ENCODE assay signal across 17 cellular contexts in genomic region chr7:63014792-63015191, GRCh38.
"Had no signal": no experiment of that assay in that cellular context is flagged by ENCODE, and none has a peak within 500 bp of the region (broad histone marks: within the 10 kb centered on the region; RNA-seq: fewer than 3 reads in every experiment).

No MANE protein-coding gene starts in this region.

- H3K27ac ChIP-seq: colonic mucosa, esophagus muscularis mucosa, foreskin keratinocyte, gastroesophageal sphincter, heart right ventricle, left lung, lower lobe of right lung had no signal

- H3K27me3 Mint-ChIP-seq: dendritic cell treated with granulocyte-macrophage colony-stimulating factor and Interleukin-4, amounts not matched to agents 40 ng/mL and 50 ng/mL, for 4 days; effector memory CD8-positive, alpha-beta T cell had no signal

- H3K4me1 Mint-ChIP-seq: endodermal cell had no signal

- H3K4me1 ChIP-seq: colonic mucosa, esophagus muscularis mucosa, foreskin keratinocyte, gastroesophageal sphincter, heart right ventricle, left lung, lower lobe of right lung had no signal

- H3K4me3 Mint-ChIP-seq: dendritic cell treated with granulocyte-macrophage colony-stimulating factor and Interleukin-4, amounts not matched to agents 40 ng/mL and 50 ng/mL, for 4 days; effector memory CD8-positive, alpha-beta T cell; endodermal cell had no signal

- H3K27me3 ChIP-seq: colonic mucosa, esophagus muscularis mucosa, foreskin keratinocyte, gastroesophageal sphincter, heart right ventricle, left lung had no signal

- H3K27ac Mint-ChIP-seq: dendritic cell treated with granulocyte-macrophage colony-stimulating factor and Interleukin-4, amounts not matched to agents 40 ng/mL and 50 ng/mL, for 4 days; effector memory CD8-positive, alpha-beta T cell; endodermal cell had no signal

- H3K4me3 ChIP-seq: colonic mucosa, esophagus muscularis mucosa, gastroesophageal sphincter, heart right ventricle, left lung, lower lobe of right lung had no signal

- H3K9me3 ChIP-seq: colonic mucosa had no signal

- DNase-seq: colonic mucosa; cortex of kidney; effector CD8-positive, alpha-beta T cell; effector memory CD8-positive, alpha-beta T cell; endodermal cell; heart right ventricle; hippocampal formation; left cardiac atrium; left lung; left ventricle myocardium superior; lower lobe of right lung; mesenchymal stem cell; midbrain had no signal

- H3K36me3 ChIP-seq: colonic mucosa, esophagus muscularis mucosa, gastroesophageal sphincter, heart right ventricle, left lung, lower lobe of right lung had no signal

- ATAC-seq: effector memory CD8-positive, alpha-beta T cell; left ventricle myocardium superior had no signal
